In the genomic region with DNA sequence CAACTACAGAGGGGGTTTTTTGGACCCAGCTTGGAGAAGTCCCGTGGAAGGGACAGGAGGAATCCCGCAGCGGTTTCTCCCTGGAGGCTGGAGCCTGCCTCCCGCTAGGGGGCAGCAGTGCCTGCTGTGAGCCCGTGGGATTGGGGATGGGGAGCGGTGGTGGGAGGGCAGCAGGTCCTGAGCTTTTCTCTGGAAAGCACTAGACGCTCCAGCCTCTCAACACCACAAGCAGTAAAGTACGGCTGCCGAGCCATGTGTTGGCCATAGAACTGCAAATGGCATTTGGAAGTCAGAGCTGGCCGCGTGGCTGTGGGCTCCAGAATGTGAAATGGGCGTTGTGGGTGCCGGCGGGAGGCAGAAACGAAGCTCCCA, we compare ENCODE assay signal across 8 cellular contexts. TPM values are rescaled to one million over a fixed set of nuclear protein-coding genes. Genes with fewer than 3 reads are reported as not detected.
DNase-seq lines count a peak whose midpoint lies in the region; ATAC-seq, FAIRE-seq and TF ChIP-seq lines count a peak whose summit lies in the region.

No MANE protein-coding gene starts in this region.

- no peak overlapping the region for H3K4me3 Mint-ChIP-seq in neural crest cell

- no peak for TF ChIP-seq EP300 in A549 (IDR thresholded peaks at IDR 0.05)

- POLR2A ChIA-PET in A549 (lab: Yijun Ruan, JAX), result no interaction called here

- ATAC-seq in A549 (peak; percentile 90 to 93), esophagus mucosa (peak; percentile 42), GM21786 (IDR thresholded peaks at IDR 0.05; ENCODE audit: unreplicated experiment) (no peak)

- H3K4me2 ChIP-seq in A549, result peak overlapping the region; percentile 68

- TF ChIP-seq RAD21 in A549 (conservative IDR thresholded peaks at IDR 0.05 in 1 of 2, IDR thresholded peaks at IDR 0.05 in 1 of 2), result peak; percentile 61 to 65; a peak in 4 of 5 replicates

- TF ChIP-seq POLR2A in A549 (IDR thresholded peaks at IDR 0.05; ENCODE audit: low read length), result no peak

- peak overlapping the region; percentile 62 for H3K27ac Mint-ChIP-seq in neural crest cell (ENCODE audit: unreplicated experiment)

- no peaks in the 10 kb centered on the region for H3K4me1 ChIP-seq in A549

- peak; percentile 39 to 55 for DNase-seq in A549 (ENCODE audit: low read depth in 1 of 2, low spot score in 1 of 2)
- peak; percentile 17 for DNase-seq in RPMI7951 (ENCODE audit: low read depth)
- DNase-seq in neural crest cell (ENCODE audit: low read depth, low spot score), result peak; percentile 77
- DNase-seq in NCI-H510A (lab: John Stamatoyannopoulos, UW), result no peak
- DNase-seq in AML-193 (lab: John Stamatoyannopoulos, UW), result no peak

- no peaks in the 10 kb centered on the region for H3K9me3 ChIP-seq in A549

- FAIRE-seq in A549 (lab: Jason Lieb, UNC), result no peak

- H3K4me3 ChIP-seq in A549, result no peak overlapping the region

- TF ChIP-seq CTCF in A549 (IDR thresholded peaks at IDR 0.05) (peak; percentile 68), GM12872 (IDR thresholded peaks at IDR 0.05; ENCODE audit: insufficient read depth, low read depth, low read length) (peak; percentile 94), neural crest cell (conservative IDR thresholded peaks at IDR 0.05) (peak; percentile 73)

- no peaks in the 10 kb centered on the region for H3K36me3 Mint-ChIP-seq in neural crest cell (ENCODE audit: low read depth)

- no peaks in the 10 kb centered on the region for H3K9me3 Mint-ChIP-seq in neural crest cell

- no peaks in the 10 kb centered on the region for H3K4me1 Mint-ChIP-seq in neural crest cell

- CTCF ChIA-PET in A549 (lab: Yijun Ruan, JAX), result interaction anchor here (0.6 to 3.9 kb wide), 30 partner anchors 8 to 839 kb away, joined by 3 to 27 read pairs (median 4); no protein-coding TSS in a partner anchor

- H3K27me3 Mint-ChIP-seq in neural crest cell (ENCODE audit: low read depth), result peaks cover 6% of the 10 kb centered on the region

- no peak overlapping the region for H3K27ac ChIP-seq in A549

- 36% methylated on average over 9 of the region's 15 CpGs for WGBS in A549 (ENCODE audit: missing lambda C conversion rate)

TF ChIP-seq in A549, 52 proteins besides CTCF, POLR2A, EP300 and RAD21:
- TF ChIP-seq SMC3 (IDR thresholded peaks at IDR 0.05) (peak; percentile 39; the same call in 1 of the 3 replicates), JUNB (IDR thresholded peaks at IDR 0.05) (no peak), CBX8 (IDR thresholded peaks at IDR 0.05) (no peak)
- TF ChIP-seq, protein P1, sequence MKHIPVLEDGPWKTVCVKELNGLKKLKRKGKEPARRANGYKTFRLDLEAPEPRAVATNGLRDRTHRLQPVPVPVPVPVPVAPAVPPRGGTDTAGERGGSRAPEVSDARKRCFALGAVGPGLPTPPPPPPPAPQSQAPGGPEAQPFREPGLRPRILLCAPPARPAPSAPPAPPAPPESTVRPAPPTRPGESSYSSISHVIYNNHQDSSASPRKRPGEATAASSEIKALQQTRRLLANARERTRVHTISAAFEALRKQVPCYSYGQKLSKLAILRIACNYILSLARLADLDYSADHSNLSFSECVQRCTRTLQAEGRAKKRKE (CRISPR knock-in tag; IDR thresholded peaks at IDR 0.05; ENCODE audit: low read depth), result no peak

RNA-seq across cellular contexts. Expression of a gene that starts 47.8 kb away (rescaled TPM):
- polyA plus RNA-seq in A549 (2011; rRNA removed), result 0.34 and 0.48 TPM in 2 replicates
- polyA plus RNA-seq in A549 (2012; cell fraction: cytosol; rRNA removed), result 0.32 and 0.41 TPM in 2 replicates
- 0.06 and 0.20 TPM in 2 replicates for polyA plus RNA-seq in A549 (2012; cell fraction: nucleus; rRNA removed)
- polyA plus RNA-seq in A549 (2017; fragmentation: RNase III; extraction: RNeasy Plus Mini Kit Qiagen cat#74134 plus additional on column Dnase treatment), result 0.23 to 0.53 TPM (median 0.26 TPM) in 3 replicates
- polyA minus RNA-seq in A549 (2011; rRNA and poly(A)+ RNA removed), result 0.15 TPM in 1 of 2 replicates, not detected in the other
- 33.5 and 34.9 TPM in 2 replicates for total RNA-seq in RPMI7951 (2014; rRNA removed; shearing (Covaris generic))
- total RNA-seq in esophagus mucosa, result 0.80 TPM
- total RNA-seq in neural crest cell, result 0.16 TPM in 1 of 2 replicates, not detected in the other

Comparison
In these comparisons a context has a peak if more than half of its experiments do, and no peak if none do; other contexts are left out.
1. DNase-seq: peak in A549 (2 of 2), RPMI7951 (single experiment) and neural crest cell (single experiment); none in NCI-H510A (single experiment) and AML-193 (0 of 2).
2. RNA of a gene that starts 47.8 kb away (total RNA-seq): 33.5 to 34.9 TPM in RPMI7951; 0.80 TPM in esophagus mucosa (single experiment) and 0.16 TPM in neural crest cell; every median in the first group is over 10 times any median in the second.
3. Peak in every context shown above with its lines, with median percentiles within 50 percentile points of each other: CTCF ChIP-seq.